9 cellular contexts compared by ENCODE assay signal in the genomic region with DNA sequence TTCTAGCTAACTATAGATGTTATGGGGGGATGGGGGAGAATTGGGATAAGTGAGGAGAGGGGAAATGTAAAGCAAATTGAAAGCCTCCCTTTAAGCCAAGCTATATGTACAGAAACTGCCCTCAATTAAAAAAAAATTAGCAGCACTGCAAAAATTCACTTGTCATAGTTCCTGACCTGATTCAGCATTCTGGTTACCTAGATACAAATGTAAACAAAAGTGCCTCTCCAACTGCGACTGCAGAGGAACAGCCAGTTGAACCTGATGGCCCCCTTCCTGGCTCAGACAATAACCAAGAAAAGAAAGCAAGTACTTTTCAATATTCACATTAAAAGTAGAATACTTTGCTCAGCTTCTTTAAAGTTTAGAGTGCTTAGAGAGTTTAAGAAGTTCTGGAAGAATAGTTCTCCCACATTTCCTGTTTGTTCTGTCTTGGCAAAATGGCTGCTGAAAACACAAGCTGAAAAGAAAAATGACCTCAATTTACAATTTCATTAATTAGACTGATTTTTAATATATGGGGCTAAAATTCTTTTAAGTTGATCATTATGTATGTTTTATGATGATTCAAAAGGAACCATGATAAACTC. TPM values are rescaled to one million over a fixed set of nuclear protein-coding genes. Genes with fewer than 3 reads are reported as not detected.
DNase-seq lines count a peak whose midpoint lies in the region; ATAC-seq, FAIRE-seq and TF ChIP-seq lines count a peak whose summit lies in the region.
"Had no signal": no experiment of that assay in that cellular context is flagged by ENCODE, and none has a peak within 500 bp of the region (broad histone marks: within the 10 kb centered on the region; RNA-seq: fewer than 3 reads in every experiment).

No MANE protein-coding gene starts in this region.

- no peaks in the 10 kb centered on the region for H3K27me3 ChIP-seq in MM.1S (replicated peaks; ENCODE audit: insufficient read depth, low read length)
- peaks cover 7% of the 10 kb centered on the region for H3K27me3 ChIP-seq in adipocyte (replicated peaks; ENCODE audit: control insufficient read depth, insufficient read depth, low read length)
- no peaks in the 10 kb centered on the region for H3K27me3 ChIP-seq in kidney epithelial cell (ENCODE audit: control insufficient read depth, insufficient read depth, low read length)
- H3K27me3 ChIP-seq in vagina = no peaks in the 10 kb centered on the region

- H3K4me3 ChIP-seq in MM.1S (ENCODE audit: low read length) (no peak overlapping the region), adipocyte (ENCODE audit: low read length) (no peak overlapping the region), kidney epithelial cell (ENCODE audit: low read depth, low read length) (no peak overlapping the region), vagina (no peak overlapping the region)

- no peak for FAIRE-seq in RCC 7860 (lab: Jason Lieb, UNC)

- no peaks in the 10 kb centered on the region for H3K9me3 ChIP-seq in MM.1S (replicated peaks; ENCODE audit: insufficient read depth, low read length)
- H3K9me3 ChIP-seq in adipocyte (ENCODE audit: control insufficient read depth, low read length) = no peaks in the 10 kb centered on the region
- no peaks in the 10 kb centered on the region for H3K9me3 ChIP-seq in vagina

- H3K4me1 ChIP-seq in MM.1S (ENCODE audit: low read length) (no peaks in the 10 kb centered on the region), adipocyte (ENCODE audit: control insufficient read depth, insufficient read depth, low read length) (no peaks in the 10 kb centered on the region), vagina (no peaks in the 10 kb centered on the region)

- DNase-seq in DMS 273 treated with DMSO at 0.1 percent for 48 hours (lab: John Stamatoyannopoulos, UW) = peak; percentile 19
- DNase-seq in MM.1S = peak; percentile 71
- DNase-seq in adipocyte (ENCODE audit: low read depth) = peak; percentile 23
- peak; percentile 37 for DNase-seq in kidney epithelial cell (ENCODE audit: low read depth)
- DNase-seq in activated CD4-positive, alpha-beta T cell treated with anti-CD3 and anti-CD28 coated beads for 36 hours = no peak
- DNase-seq in vagina (ENCODE audit: extremely low spot score in 2 of 2) = no peak
- no peak for DNase-seq in RCC 7860 (ENCODE audit: low spot score)
- no peak for DNase-seq in activated CD4-positive, CD25-positive, alpha-beta regulatory T cell (lab: John Stamatoyannopoulos, UW)

- intact Hi-C loops in activated CD4-positive, alpha-beta T cell treated with anti-CD3 and anti-CD28 coated beads for 36 hours (cut with DNase I, micrococcal nuclease) = no loop called here
- intact Hi-C loops in vagina (cut with DNase I) = no loop called here

- no peak overlapping the region for H3K4me2 ChIP-seq in MM.1S (ENCODE audit: low read depth, low read length)

- H3K4me1 Mint-ChIP-seq in activated CD4-positive, alpha-beta T cell treated with anti-CD3 and anti-CD28 coated beads for 36 hours = no peaks in the 10 kb centered on the region
- H3K4me1 Mint-ChIP-seq: central memory CD8-positive, alpha-beta T cell had no signal

- TF ChIP-seq CTCF in MM.1S (IDR thresholded peaks at IDR 0.05; ENCODE audit: low read length) = no peak
- TF ChIP-seq CTCF in kidney epithelial cell (IDR thresholded peaks at IDR 0.05; ENCODE audit: insufficient read depth, low read length, poor library complexity, severe bottlenecking) = no peak
- TF ChIP-seq CTCF in vagina (IDR thresholded peaks at IDR 0.05) = no peak

- no peaks in the 10 kb centered on the region for H3F3A ChIP-seq in MM.1S (ENCODE audit: insufficient read depth, low read length)

- no peak overlapping the region for H3K27ac ChIP-seq in MM.1S (ENCODE audit: low read length)
- H3K27ac ChIP-seq in vagina = no peak overlapping the region

- no peak overlapping the region for H3K4me3 Mint-ChIP-seq in activated CD4-positive, alpha-beta T cell treated with anti-CD3 and anti-CD28 coated beads for 36 hours
- H3K4me3 Mint-ChIP-seq: central memory CD8-positive, alpha-beta T cell had no signal

- no peak overlapping the region for H2AFZ ChIP-seq in MM.1S (ENCODE audit: low read length)

- POLR2A ChIA-PET in activated CD4-positive, alpha-beta T cell treated with anti-CD3 and anti-CD28 coated beads for 36 hours (lab: Charles Lee) = no interaction called here

- ATAC-seq in activated CD4-positive, alpha-beta T cell treated with anti-CD3 and anti-CD28 coated beads for 36 hours = no peak

- H3K27ac Mint-ChIP-seq in activated CD4-positive, alpha-beta T cell treated with anti-CD3 and anti-CD28 coated beads for 36 hours = no peak overlapping the region

- no peaks in the 10 kb centered on the region for H3K36me3 Mint-ChIP-seq in activated CD4-positive, alpha-beta T cell treated with anti-CD3 and anti-CD28 coated beads for 36 hours (ENCODE audit: low read depth)

- H3K9me3 Mint-ChIP-seq in activated CD4-positive, alpha-beta T cell treated with anti-CD3 and anti-CD28 coated beads for 36 hours (ENCODE audit: low read depth) = no peaks in the 10 kb centered on the region
- H3K9me3 Mint-ChIP-seq: central memory CD8-positive, alpha-beta T cell had no signal

- no peaks in the 10 kb centered on the region for H3K9me2 ChIP-seq in MM.1S (replicated peaks; ENCODE audit: insufficient read depth, low read length)

- peaks cover 4% of the 10 kb centered on the region for H3K27me3 Mint-ChIP-seq in activated CD4-positive, alpha-beta T cell treated with anti-CD3 and anti-CD28 coated beads for 36 hours

- H4K20me1 ChIP-seq in MM.1S (ENCODE audit: insufficient read depth, low read length) = no peaks in the 10 kb centered on the region

- no peaks in the 10 kb centered on the region for H3K79me2 ChIP-seq in MM.1S (ENCODE audit: low read length)

- H3K9ac ChIP-seq in MM.1S (ENCODE audit: low read length) (no peak overlapping the region), adipocyte (ENCODE audit: low read length) (no peak overlapping the region)

- TF ChIP-seq POLR2A in vagina (IDR thresholded peaks at IDR 0.05) = no peak

- no peaks in the 10 kb centered on the region for H3K36me3 ChIP-seq in MM.1S (replicated peaks; ENCODE audit: insufficient read depth, low read length)
- no peaks in the 10 kb centered on the region for H3K36me3 ChIP-seq in adipocyte (ENCODE audit: control insufficient read depth, insufficient read depth, low read length, severe bottlenecking)
- no peaks in the 10 kb centered on the region for H3K36me3 ChIP-seq in kidney epithelial cell (ENCODE audit: control insufficient read depth, insufficient read depth, low read length)
- H3K36me3 ChIP-seq in vagina = no peaks in the 10 kb centered on the region

- CTCF ChIA-PET in activated CD4-positive, alpha-beta T cell treated with anti-CD3 and anti-CD28 coated beads for 36 hours (lab: Charles Lee) = interaction anchor here (0.8 kb wide), 1 partner anchor 19 kb away, joined by 5 read pairs; no protein-coding TSS in a partner anchor

RNA-seq across cellular contexts. Expression of gene FAM81B, which starts 1.5 kb away (rescaled TPM):
- total RNA-seq in kidney epithelial cell (0.75 TPM in 1 of 2 replicates, not detected in the other), vagina (not detected)
- total RNA-seq in activated CD4-positive, alpha-beta T cell treated with anti-CD3 and anti-CD28 coated beads for 36 hours = not detected

Comparison
In these comparisons a context has a peak if more than half of its experiments do, and no peak if none do; other contexts are left out.
1. DNase-seq: peak in DMS 273 treated with DMSO at 0.1 percent for 48 hours (single experiment), MM.1S (single experiment), adipocyte (single experiment) and kidney epithelial cell (single experiment); none in activated CD4-positive, alpha-beta T cell treated with anti-CD3 and anti-CD28 coated beads for 36 hours (single experiment), vagina (0 of 2), RCC 7860 (single experiment) and activated CD4-positive, CD25-positive, alpha-beta regulatory T cell (0 of 4).